In the genomic region with DNA sequence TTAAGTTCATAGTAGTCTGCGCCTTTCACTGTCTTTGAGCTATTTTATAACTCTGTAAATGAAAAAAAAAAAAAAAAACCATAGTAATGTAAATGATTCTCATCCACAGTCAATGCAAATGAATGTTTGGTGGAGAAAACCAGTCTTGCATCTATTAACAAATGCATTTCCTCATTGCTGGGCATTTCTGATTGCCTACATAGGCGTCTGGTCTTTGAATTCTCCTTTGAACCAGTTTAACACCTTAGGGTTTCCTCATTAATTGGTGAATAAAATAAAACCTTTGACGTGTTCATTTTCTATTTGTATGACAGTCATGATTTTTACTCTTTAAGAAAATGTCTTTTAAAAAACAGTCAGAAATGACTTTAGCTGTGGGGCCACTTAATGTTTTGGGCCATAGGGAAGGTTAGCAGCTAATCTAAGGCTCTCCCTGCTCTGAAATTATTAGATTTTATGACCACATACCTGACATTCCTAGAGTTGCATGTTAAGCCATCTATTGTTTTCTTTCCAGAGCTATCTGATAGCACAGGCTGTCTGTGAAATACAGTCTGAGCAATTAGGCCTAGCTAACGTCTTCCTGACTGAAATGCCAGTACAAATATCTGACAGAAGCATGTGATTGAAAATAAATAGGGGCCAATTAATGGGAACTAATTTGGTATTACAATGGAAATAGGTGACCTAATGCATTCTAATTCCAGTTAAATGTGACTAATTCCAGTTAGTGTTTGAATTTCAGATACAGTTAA, we compare ENCODE assay signal across 13 cellular contexts.
DNase-seq lines count a peak whose midpoint lies in the region; ATAC-seq and TF ChIP-seq lines count a peak whose summit lies in the region.
"Had no signal": no experiment of that assay in that cellular context is flagged by ENCODE, and none has a peak within 500 bp of the region (broad histone marks: within the 10 kb centered on the region; RNA-seq: fewer than 3 reads in every experiment).

No MANE protein-coding gene starts in this region.

- H3K4me3 Mint-ChIP-seq in Caco-2 (ENCODE audit: unreplicated experiment), result no peak overlapping the region
- H3K4me3 Mint-ChIP-seq: activated CD8-positive, alpha-beta T cell treated with anti-CD3 and anti-CD28 coated beads, Interleukin-2, amount 10 ng/mL, durations not matched to agents 7 days and 5 days had no signal

- H3K27ac ChIP-seq in mesodermal cell (ENCODE audit: low read depth, low read length, severe bottlenecking) (peak overlapping the region; percentile 51), lower lobe of right lung (no peak overlapping the region)
- H3K27ac ChIP-seq: BLaER1 treated with 17β-estradiol and CSF1 and Interleukin-3, amounts not matched to agents 10 nM and 100 nM had no signal

- DNase-seq in Caco-2, result peak; percentile 50 to 69
- DNase-seq in M059J (ENCODE audit: low read depth), result peak; percentile 77
- DNase-seq in dermis blood vessel endothelial cell, result peak; percentile 99
- no peak for DNase-seq in lower lobe of right lung
- no peak for DNase-seq in NOMO-1 (lab: John Stamatoyannopoulos, UW; ENCODE audit: unreplicated experiment in 2 of 2)
- DNase-seq in activated T-cell treated with anti-CD3 and anti-CD28 coated beads, Interleukin-2, amount 50 U/mL, for 1 hour, result no peak
- DNase-seq: activated CD8-positive, alpha-beta T cell treated with anti-CD3 and anti-CD28 coated beads, Interleukin-2, amount 10 ng/mL, durations not matched to agents 7 days and 5 days; amygdala; NCI-H446; stimulated activated CD4-positive, alpha-beta T cell treated with anti-CD3 and anti-CD28 coated beads, Interleukin-1b, Interleukin-23, amount 100 ng/mL, for 48 hours had no signal

- peaks cover 45% of the 10 kb centered on the region for H3K4me1 ChIP-seq in Caco-2
- peaks cover 22% of the 10 kb centered on the region for H3K4me1 ChIP-seq in mesodermal cell (ENCODE audit: control insufficient read depth, insufficient read depth, low read length, poor library complexity, severe bottlenecking)
- no peaks in the 10 kb centered on the region for H3K4me1 ChIP-seq in lower lobe of right lung

- CTCF ChIA-PET in Caco-2 (lab: Charles Lee), result interaction anchor here (0.6 to 1.5 kb wide), 3 partner anchors 47 to 703 kb away, joined by 3 to 4 read pairs (median 3); no protein-coding TSS in a partner anchor

- no TSS peak for BruUV-seq in Caco-2 (replicated peaks; lab: Mats Ljungman, UMichigan)

- no peaks in the 10 kb centered on the region for H3K36me3 Mint-ChIP-seq in Caco-2 (ENCODE audit: insufficient read depth, unreplicated experiment)

- no peak for ATAC-seq in GM18511 (IDR thresholded peaks at IDR 0.05; ENCODE audit: unreplicated experiment)
- no peak for ATAC-seq in lower lobe of right lung
- ATAC-seq: activated CD8-positive, alpha-beta T cell treated with anti-CD3 and anti-CD28 coated beads, Interleukin-2, amount 10 ng/mL, durations not matched to agents 7 days and 5 days had no signal

- H3K27me3 Mint-ChIP-seq in Caco-2 (ENCODE audit: insufficient read depth, unreplicated experiment), result no peaks in the 10 kb centered on the region

- H3K36me3 ChIP-seq in Caco-2 (ENCODE audit: control insufficient read depth, insufficient read depth, low read length) (no peaks in the 10 kb centered on the region), mesodermal cell (ENCODE audit: control insufficient read depth, insufficient read depth, low read length) (no peaks in the 10 kb centered on the region), lower lobe of right lung (no peaks in the 10 kb centered on the region)
- H3K36me3 ChIP-seq: BLaER1 treated with 17β-estradiol and CSF1 and Interleukin-3, amounts not matched to agents 10 nM and 100 nM had no signal

- H3K9me3 ChIP-seq in Caco-2, result peaks cover 3% of the 10 kb centered on the region; the same call in 1 of the 2 replicates
- peaks cover 5% of the 10 kb centered on the region for H3K9me3 ChIP-seq in mesodermal cell (ENCODE audit: control insufficient read depth, low read length)
- no peaks in the 10 kb centered on the region for H3K9me3 ChIP-seq in lower lobe of right lung

- intact Hi-C loops in Caco-2 (cut with micrococcal nuclease; ENCODE audit: unreplicated experiment) (loop anchor here (1.0 kb wide), 2 partner anchors 35 to 47 kb away; no protein-coding TSS in a partner anchor), lower lobe of right lung (cut with DNase I) (no loop called here)

- TF ChIP-seq CTCF in Caco-2 (IDR thresholded peaks at IDR 0.05; ENCODE audit: insufficient read depth in 1 of 2, low read depth in 1 of 2, low read length in 1 of 2, severe bottlenecking in 1 of 2, unreplicated experiment in 1 of 2), result no peak
- TF ChIP-seq CTCF in lower lobe of right lung (IDR thresholded peaks at IDR 0.05), result no peak

- peaks cover 46% of the 10 kb centered on the region for H3K9me3 Mint-ChIP-seq in Caco-2 (ENCODE audit: unreplicated experiment)

- WGBS in mesodermal cell (ENCODE audit: insufficient coverage in 2 of 2), 2 experiments, result 17 to 71% methylated on average over 1 of the region's 4 CpGs

- POLR2A ChIA-PET in Caco-2 (lab: Charles Lee), result interaction anchor here (0.6 to 1.3 kb wide), 5 partner anchors 14 to 913 kb away, joined by 3 to 8 read pairs (median 5); no protein-coding TSS in a partner anchor

- no peak overlapping the region for H3K4me3 ChIP-seq in Caco-2 (ENCODE audit: low read depth, low read length)
- H3K4me3 ChIP-seq in mesodermal cell (ENCODE audit: extremely low read depth, insufficient read depth, low read length, poor library complexity, severe bottlenecking), result no peak overlapping the region
- no peak overlapping the region for H3K4me3 ChIP-seq in lower lobe of right lung
- H3K4me3 ChIP-seq: BLaER1 treated with 17β-estradiol and CSF1 and Interleukin-3, amounts not matched to agents 10 nM and 100 nM had no signal

- H3K4me1 Mint-ChIP-seq in Caco-2 (ENCODE audit: low read depth, unreplicated experiment), result peaks cover 15% of the 10 kb centered on the region

- H3K27me3 ChIP-seq in Caco-2 (replicated peaks; ENCODE audit: control insufficient read depth, insufficient read depth, low read length) (no peaks in the 10 kb centered on the region), lower lobe of right lung (ENCODE audit: low read depth) (no peaks in the 10 kb centered on the region)

- peak overlapping the region; percentile 88 for H3K27ac Mint-ChIP-seq in Caco-2 (ENCODE audit: unreplicated experiment)
- H3K27ac Mint-ChIP-seq: activated CD8-positive, alpha-beta T cell treated with anti-CD3 and anti-CD28 coated beads, Interleukin-2, amount 10 ng/mL, durations not matched to agents 7 days and 5 days had no signal

Comparison
In these comparisons a context has a peak if more than half of its experiments do, and no peak if none do; other contexts are left out.
1. DNase-seq: peak in Caco-2 (2 of 2), M059J (single experiment) and dermis blood vessel endothelial cell (single experiment); none in lower lobe of right lung (single experiment), NOMO-1 (0 of 2) and activated T-cell treated with anti-CD3 and anti-CD28 coated beads, Interleukin-2, amount 50 U/mL, for 1 hour (single experiment).